Comparison of ENCODE assay signal across 8 cellular contexts in the genomic region with DNA sequence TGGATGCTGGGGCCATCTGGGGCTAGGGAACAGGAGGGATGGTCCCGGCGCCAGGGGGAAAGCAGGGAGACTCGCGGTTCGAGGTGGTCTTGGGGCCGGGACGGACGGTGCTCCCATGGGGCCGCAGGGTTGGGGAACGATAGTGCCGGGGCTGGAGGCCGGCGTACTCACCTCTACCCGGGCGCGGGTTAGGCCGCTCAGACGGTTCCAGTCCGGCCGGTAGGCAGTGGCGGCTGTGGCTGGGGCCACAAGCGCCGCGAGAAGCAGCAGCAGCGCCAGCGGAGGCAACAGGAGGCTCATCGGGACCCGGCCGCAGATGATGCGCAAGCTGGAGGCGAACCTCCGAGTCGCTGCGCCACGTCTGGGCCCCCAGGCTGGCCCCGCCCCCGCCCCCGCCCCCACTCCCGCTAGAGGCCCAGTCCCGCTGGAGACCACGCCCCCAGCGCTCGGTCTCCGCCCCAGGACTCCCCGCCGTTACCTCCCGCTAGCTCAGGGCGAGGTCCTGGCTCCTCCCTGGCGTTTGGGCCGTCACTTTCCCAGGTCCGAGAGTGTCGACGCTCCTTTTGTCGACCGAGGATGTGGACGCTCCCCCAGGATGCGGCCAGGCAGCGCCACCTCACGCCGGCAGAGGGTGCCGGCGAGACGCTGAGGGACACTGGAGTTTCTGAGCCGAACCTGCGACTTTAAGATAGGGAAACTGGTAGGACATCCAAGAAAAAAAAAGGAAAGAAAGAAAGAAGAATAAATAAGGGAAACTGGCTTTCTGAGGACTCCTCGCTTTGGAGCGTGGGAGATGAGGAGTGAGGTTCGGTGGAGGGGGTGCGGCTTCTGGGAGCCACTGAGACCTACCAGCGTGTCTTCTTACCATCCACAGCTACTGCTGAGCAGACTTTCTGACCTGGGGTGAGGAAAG. TPM values are rescaled to one million over a fixed set of nuclear protein-coding genes. Genes with fewer than 3 reads are reported as not detected.
DNase-seq lines count a peak whose midpoint lies in the region; ATAC-seq and TF ChIP-seq lines count a peak whose summit lies in the region.

A gene with protein sequence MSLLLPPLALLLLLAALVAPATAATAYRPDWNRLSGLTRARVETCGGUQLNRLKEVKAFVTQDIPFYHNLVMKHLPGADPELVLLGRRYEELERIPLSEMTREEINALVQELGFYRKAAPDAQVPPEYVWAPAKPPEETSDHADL (minus strand): TSS at position 363 of the 913 bp plus-strand sequence. CDS start 63 bp downstream, at position 300.

- DNase-seq in Daoy (ENCODE audit: low read depth) (peak; percentile 94), SK-N-MC (ENCODE audit: low read depth, low spot score) (no peak), glomerular endothelial cell (ENCODE audit: extremely low read depth, low read depth, low spot score) (peak; percentile 86), omental fat pad (ENCODE audit: low spot score) (peak; percentile 73)
- peak; percentile 88 to 93 for DNase-seq in activated naive CD4-positive, alpha-beta T cell treated with anti-CD3 and anti-CD28 coated beads, Interleukin-2, amount 50 U/mL, for 72 hours (ENCODE audit: low spot score in 2 of 2)

- H3K36me3 ChIP-seq in SK-N-MC (ENCODE audit: insufficient read depth, low read length): no peaks in the 10 kb centered on the region

- no peaks in the 10 kb centered on the region for H3K9me3 Mint-ChIP-seq in activated naive CD4-positive, alpha-beta T cell treated with anti-CD3 and anti-CD28 coated beads, Interleukin-2, amount 50 U/mL, for 72 hours

- peak within 1 kb of the TSS; percentile 72 to 80 for H3K27ac Mint-ChIP-seq in activated naive CD4-positive, alpha-beta T cell treated with anti-CD3 and anti-CD28 coated beads, Interleukin-2, amount 50 U/mL, for 72 hours

- H3K9ac ChIP-seq in SK-N-MC (ENCODE audit: insufficient read length): peak within 1 kb of the TSS; percentile 57

- peak; percentile 87 for ATAC-seq in GM21825 (IDR thresholded peaks at IDR 0.05; ENCODE audit: unreplicated experiment)
- peak; percentile 96 to 97 for ATAC-seq in activated naive CD4-positive, alpha-beta T cell treated with anti-CD3 and anti-CD28 coated beads, Interleukin-2, amount 50 U/mL, for 72 hours
- ATAC-seq in omental fat pad (ENCODE audit: low FRiP score): peak; percentile 97

- no peak within 1 kb of the TSS for H3K27ac ChIP-seq in SK-N-MC
- H3K27ac ChIP-seq in temporal lobe (ENCODE audit: low read depth, low read length): peak within 1 kb of the TSS; percentile 80

- peak within 1 kb of the TSS; percentile 93 for H3K4me3 ChIP-seq in SK-N-MC

- no peaks in the 10 kb centered on the region for H3K36me3 Mint-ChIP-seq in activated naive CD4-positive, alpha-beta T cell treated with anti-CD3 and anti-CD28 coated beads, Interleukin-2, amount 50 U/mL, for 72 hours

- H3K9me3 ChIP-seq in SK-N-MC (ENCODE audit: low read depth, low read length): no peaks in the 10 kb centered on the region

- TF ChIP-seq CTCF in LNCAP (IDR thresholded peaks at IDR 0.05): peak; percentile 98
- peak in 2 of 3 donors; percentile 14 to 17 for TF ChIP-seq CTCF in omental fat pad (IDR thresholded peaks at IDR 0.05)

RNA-seq across cellular contexts. Expression of the gene that starts here (rescaled TPM):
- 2.6 and 8.1 TPM in 2 replicates for total RNA-seq in Daoy (2014; rRNA removed; shearing (Covaris generic))
- 10 to 100 TPM in 1 of 2 donors, 1 to 10 TPM in 1; 7.0 to 10.2 TPM for total RNA-seq in activated naive CD4-positive, alpha-beta T cell treated with anti-CD3 and anti-CD28 coated beads, Interleukin-2, amount 50 U/mL, for 72 hours
- total RNA-seq in glomerular endothelial cell: 120 and 175 TPM in 2 replicates
- 100 to 1,000 TPM; 162 to 346 (median 230) TPM for total RNA-seq in omental fat pad
- total RNA-seq in temporal lobe: 18.4 TPM
